Comparison of ENCODE assay signal across 27 cellular contexts in the genomic region with DNA sequence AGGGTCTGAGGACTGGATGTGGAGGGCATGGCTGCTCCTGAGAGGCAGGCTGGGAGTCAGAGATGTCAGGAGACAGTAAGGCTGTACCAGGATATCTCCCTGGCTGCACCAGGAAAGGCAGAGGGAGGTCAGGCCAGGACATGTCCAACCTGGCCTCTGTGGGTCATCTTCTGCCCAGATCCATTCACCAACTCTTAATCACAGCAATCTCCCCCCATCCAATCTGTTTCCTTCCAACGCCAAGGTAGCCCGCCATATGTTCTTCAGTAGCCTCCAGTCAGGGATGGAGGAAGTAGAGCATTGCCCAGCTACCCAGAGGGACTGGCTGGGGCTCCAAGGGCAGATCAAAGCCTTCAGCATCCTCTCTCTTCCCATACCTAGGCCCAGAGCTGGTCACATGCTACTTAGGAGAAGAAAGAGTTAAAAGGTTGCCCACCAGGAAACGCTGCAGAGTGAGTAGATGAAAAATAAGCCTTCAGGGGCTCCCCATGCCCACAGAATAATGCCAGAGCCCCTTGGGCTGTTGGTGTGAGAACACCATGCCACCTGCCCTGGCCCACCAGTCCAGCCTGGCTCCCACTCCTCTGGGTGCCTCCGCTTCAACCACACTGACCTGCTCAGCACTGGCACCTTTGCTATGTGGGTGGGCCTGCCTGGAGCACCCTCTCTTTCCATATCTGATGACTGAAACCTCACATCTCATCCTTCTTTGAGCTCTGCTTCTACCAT.
DNase-seq lines count a peak whose midpoint lies in the region; ATAC-seq, FAIRE-seq and TF ChIP-seq lines count a peak whose summit lies in the region.
"Had no signal": no experiment of that assay in that cellular context is flagged by ENCODE, and none has a peak within 500 bp of the region (broad histone marks: within the 10 kb centered on the region; RNA-seq: fewer than 3 reads in every experiment).

No MANE protein-coding gene starts in this region.

- H3K9ac ChIP-seq in kidney (ENCODE audit: low read length in 2 of 2) = no peak overlapping the region

- H3K36me3 ChIP-seq in kidney (ENCODE audit: control insufficient read depth in 1 of 2, insufficient read depth in 2 of 2, low read length in 2 of 2) (no peaks in the 10 kb centered on the region), SJCRH30 (no peaks in the 10 kb centered on the region)

- in situ Hi-C loops in G401 (cut with HindIII; ENCODE audit: low sequenced_read_pairs) = no loop called here

- no peaks in the 10 kb centered on the region for H3K27me3 ChIP-seq in SJCRH30

- H3K4me1 Mint-ChIP-seq in stimulated activated naive CD8-positive, alpha-beta T cell treated with anti-CD3 and anti-CD28 coated beads, Interleukin-15, amount 100 ng/mL, for 72 hours = no peaks in the 10 kb centered on the region
- H3K4me1 Mint-ChIP-seq: CD4-positive, alpha-beta memory T cell had no signal

- TF ChIP-seq CTCF in kidney (IDR thresholded peaks at IDR 0.05; ENCODE audit: borderline replicate concordance, extremely low read depth, insufficient read depth) = no peak

- H3K27ac ChIP-seq in kidney (ENCODE audit: low read depth in 2 of 2, low read length in 2 of 2) = no peak overlapping the region
- no peak overlapping the region for H3K27ac ChIP-seq in SJCRH30
- H3K27ac ChIP-seq: RWPE1, SK-N-MC had no signal

- H3K4me1 ChIP-seq in kidney (ENCODE audit: control insufficient read depth in 1 of 2, insufficient read depth in 1 of 2, low read depth in 1 of 2, low read length in 2 of 2) (no peaks in the 10 kb centered on the region), SJCRH30 (no peaks in the 10 kb centered on the region)

- DNase-seq in G401 (ENCODE audit: low spot score) = peak; percentile 97
- peak; percentile 95 for DNase-seq in cerebellar cortex (ENCODE audit: low spot score)
- DNase-seq in kidney = peak; percentile 16
- DNase-seq in urothelium cell line (ENCODE audit: low spot score) = no peak
- no peak for DNase-seq in SJCRH30
- DNase-seq in stimulated activated naive CD8-positive, alpha-beta T cell treated with anti-CD3 and anti-CD28 coated beads, Interleukin-15, amount 100 ng/mL, for 72 hours = no peak
- DNase-seq: CD4-positive, alpha-beta memory T cell; COR-L47; DMS79; EL; GF-D8; H7; NCI-H1092; NCI-H1417 treated with DMSO at 0.1 percent for 48 hours; NCI-H1694 treated with DMSO at 0.1 percent for 48 hours; NCI-H2081 treated with DMSO at 0.1 percent for 48 hours; NCI-H2171; NCI-H226; NCI-H510A; NCI-H69; SHP77 treated with DMSO at 0.1 percent for 48 hours had no signal

- H3K9me3 Mint-ChIP-seq in stimulated activated naive CD8-positive, alpha-beta T cell treated with anti-CD3 and anti-CD28 coated beads, Interleukin-15, amount 100 ng/mL, for 72 hours = no peaks in the 10 kb centered on the region
- H3K9me3 Mint-ChIP-seq: CD4-positive, alpha-beta memory T cell had no signal

- H3K27ac Mint-ChIP-seq in stimulated activated naive CD8-positive, alpha-beta T cell treated with anti-CD3 and anti-CD28 coated beads, Interleukin-15, amount 100 ng/mL, for 72 hours = no peak overlapping the region
- H3K27ac Mint-ChIP-seq: CD4-positive, alpha-beta memory T cell had no signal

- intact Hi-C loops in kidney (cut with DNase I) = no loop called here

- FAIRE-seq in kidney (lab: Jason Lieb, UNC) = no peak
- peak; percentile 69 for FAIRE-seq in urothelium cell line (lab: Jason Lieb, UNC)
- FAIRE-seq: GM12891, GM19239 had no signal

- no peak overlapping the region for H3K4me3 Mint-ChIP-seq in stimulated activated naive CD8-positive, alpha-beta T cell treated with anti-CD3 and anti-CD28 coated beads, Interleukin-15, amount 100 ng/mL, for 72 hours
- H3K4me3 Mint-ChIP-seq: CD4-positive, alpha-beta memory T cell had no signal

- no peak for ATAC-seq in GM18505 (IDR thresholded peaks at IDR 0.05; ENCODE audit: unreplicated experiment)
- ATAC-seq in stimulated activated naive CD8-positive, alpha-beta T cell treated with anti-CD3 and anti-CD28 coated beads, Interleukin-15, amount 100 ng/mL, for 72 hours = no peak
- ATAC-seq: Panc1 had no signal

- peaks cover 25% of the 10 kb centered on the region for H3K27me3 Mint-ChIP-seq in stimulated activated naive CD8-positive, alpha-beta T cell treated with anti-CD3 and anti-CD28 coated beads, Interleukin-15, amount 100 ng/mL, for 72 hours

- H3K4me3 ChIP-seq in kidney (ENCODE audit: low read length in 2 of 2) (no peak overlapping the region), SJCRH30 (no peak overlapping the region)
- H3K4me3 ChIP-seq: SK-N-MC had no signal

- H3K9me3 ChIP-seq in kidney (ENCODE audit: control insufficient read depth in 1 of 2, low read length in 2 of 2) (no peaks in the 10 kb centered on the region), SJCRH30 (replicated peaks) (no peaks in the 10 kb centered on the region)

- no peak for TF ChIP-seq POLR2A in GM18505 (IDR thresholded peaks at IDR 0.05; ENCODE audit: borderline replicate concordance, extremely low read depth, insufficient read depth, insufficient read length)

Comparison
In these comparisons a context has a peak if more than half of its experiments do, and no peak if none do; other contexts are left out.
1. DNase-seq: peak in G401 (single experiment), cerebellar cortex (single experiment) and kidney (single experiment); none in urothelium cell line (single experiment), SJCRH30 (0 of 2) and stimulated activated naive CD8-positive, alpha-beta T cell treated with anti-CD3 and anti-CD28 coated beads, Interleukin-15, amount 100 ng/mL, for 72 hours (0 of 2).